Comparison of ENCODE assay signal across 7 cellular contexts in genomic region chr6:21333715-21334114, GRCh38.
"Had no signal": no experiment of that assay in that cellular context is flagged by ENCODE, and none has a peak within 500 bp of the region (broad histone marks: within the 10 kb centered on the region; RNA-seq: fewer than 3 reads in every experiment).

No MANE protein-coding gene starts in this region.

- FAIRE-seq: H54 had no signal

- H3K27ac ChIP-seq: KMS-11 had no signal

- H3K9ac ChIP-seq: KMS-11 had no signal

- DNase-seq: GOT3, H9, HCEC 1CT, KBM-7 had no signal

- H3K4me3 Mint-ChIP-seq: H9, IgD-negative memory B cell had no signal

- H3K4me2 ChIP-seq: KMS-11 had no signal

- H3K36me3 Mint-ChIP-seq: IgD-negative memory B cell had no signal

- H3K27me3 Mint-ChIP-seq: IgD-negative memory B cell had no signal
